In the genomic region with DNA sequence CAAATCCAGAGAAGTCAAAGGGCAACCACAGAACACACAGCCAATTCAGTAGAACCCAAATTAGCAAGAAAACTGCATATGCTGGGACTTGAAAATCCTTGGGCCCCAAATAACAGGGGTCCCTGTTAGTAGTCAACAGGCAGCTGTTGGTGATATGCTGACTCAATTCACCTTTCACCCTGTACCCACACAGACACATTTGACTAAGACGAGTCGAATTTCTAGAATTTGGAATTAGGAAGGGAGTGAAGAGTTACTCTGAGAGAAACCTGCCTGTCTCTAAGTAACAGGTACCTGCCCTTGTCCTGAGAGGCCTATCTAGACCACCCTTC, we compare ENCODE assay signal across 8 cellular contexts. TPM values are rescaled to one million over a fixed set of nuclear protein-coding genes. Genes with fewer than 3 reads are reported as not detected.
A peak's percentile ranks its signal among the peaks of the same experiment; 100 is the strongest.
DNase-seq lines count a peak whose midpoint lies in the region; ATAC-seq and TF ChIP-seq lines count a peak whose summit lies in the region.

No MANE protein-coding gene starts in this region.

- H3K9ac ChIP-seq in OCI-LY3 (ENCODE audit: low read length) = peak overlapping the region; percentile 42

- peaks cover 32% of the 10 kb centered on the region for H4K20me1 ChIP-seq in OCI-LY3 (ENCODE audit: insufficient read depth, low read length)

- WGBS in ectodermal cell, 2 experiments = 100% methylated on average over 2 of the region's 2 CpGs; no CpG with 5 or more reads in 1 of the 2 experiments

- peak overlapping the region; percentile 89 for H3K4me2 ChIP-seq in OCI-LY3 (ENCODE audit: low read length)

- CTCF ChIA-PET in CD8-positive, alpha-beta memory T cell (lab: Charles Lee) = interaction anchor here (2.7 kb wide), 1 partner anchor 24 kb away, joined by 16 read pairs; the partner anchor contains the start of gene PIGO

- H3K36me3 ChIP-seq in CD8-positive, alpha-beta memory T cell (ENCODE audit: insufficient read depth, low read length) = peaks cover 9% of the 10 kb centered on the region
- H3K36me3 ChIP-seq in OCI-LY3 (replicated peaks; ENCODE audit: low read depth, low read length) (peaks cover 40% of the 10 kb centered on the region), ectodermal cell (ENCODE audit: control insufficient read depth, insufficient read depth, low read length) (peaks cover 35% of the 10 kb centered on the region)

- H3K27ac Mint-ChIP-seq in CD8-positive, alpha-beta memory T cell = peak overlapping the region; percentile 85 to 99 (median 96)
- H3K27ac Mint-ChIP-seq in osteocyte (ENCODE audit: unreplicated experiment) = peak overlapping the region; percentile 97

- no peak for DNase-seq in CD8-positive, alpha-beta memory T cell
- DNase-seq in osteocyte (ENCODE audit: extremely low spot score, unreplicated experiment) (no peak), HuH-7.5 (ENCODE audit: low spot score) (no peak), cerebellar nuclear complex (lab: John Stamatoyannopoulos, UW) (no peak), NCI-H1092 treated with DMSO at 0.1 percent for 48 hours (lab: John Stamatoyannopoulos, UW) (no peak)

- peaks cover 0 to 48% (median 5%) of the 10 kb centered on the region in 3 donors for H3K36me3 Mint-ChIP-seq in CD8-positive, alpha-beta memory T cell
- peaks cover 8% of the 10 kb centered on the region for H3K36me3 Mint-ChIP-seq in osteocyte (ENCODE audit: unreplicated experiment)

- peak overlapping the region; percentile 93 for H3K27ac ChIP-seq in CD8-positive, alpha-beta memory T cell (ENCODE audit: low read depth, low read length)
- peak overlapping the region; percentile 56 for H3K27ac ChIP-seq in OCI-LY3 (ENCODE audit: low read length)
- H3K27ac ChIP-seq in ectodermal cell (ENCODE audit: insufficient read depth, low read depth, low read length, poor library complexity, severe bottlenecking) = peak overlapping the region; percentile 94

- peak overlapping the region; percentile 56; the same call in 1 of the 2 replicates for H2AFZ ChIP-seq in OCI-LY3 (ENCODE audit: low read depth, low read length)

- H3K4me1 Mint-ChIP-seq in CD8-positive, alpha-beta memory T cell = peaks cover 40 to 55% (median 51%) of the 10 kb centered on the region in 3 donors
- peaks cover 43% of the 10 kb centered on the region for H3K4me1 Mint-ChIP-seq in osteocyte (ENCODE audit: unreplicated experiment)

- H3K27me3 ChIP-seq in CD8-positive, alpha-beta memory T cell (ENCODE audit: insufficient read depth, low read length, poor library complexity, severe bottlenecking) = no peaks in the 10 kb centered on the region
- H3K27me3 ChIP-seq in OCI-LY3 (ENCODE audit: low read depth, low read length) (no peaks in the 10 kb centered on the region), ectodermal cell (ENCODE audit: control insufficient read depth, insufficient read depth, low read length, poor library complexity, severe bottlenecking) (no peaks in the 10 kb centered on the region)

- H3K4me3 Mint-ChIP-seq in CD8-positive, alpha-beta memory T cell = peak overlapping the region; percentile 85 to 95 (median 90)
- peak overlapping the region; percentile 91 for H3K4me3 Mint-ChIP-seq in osteocyte (ENCODE audit: unreplicated experiment)

- peaks cover 48% of the 10 kb centered on the region for H3K79me2 ChIP-seq in OCI-LY3 (ENCODE audit: low read length)

- POLR2A ChIA-PET in CD8-positive, alpha-beta memory T cell (lab: Charles Lee) = no interaction called here

- no peaks in the 10 kb centered on the region for H3K9me3 Mint-ChIP-seq in CD8-positive, alpha-beta memory T cell
- no peaks in the 10 kb centered on the region for H3K9me3 Mint-ChIP-seq in osteocyte (ENCODE audit: unreplicated experiment)

- H3K27me3 Mint-ChIP-seq in CD8-positive, alpha-beta memory T cell = no peaks in the 10 kb centered on the region
- H3K27me3 Mint-ChIP-seq in osteocyte (ENCODE audit: unreplicated experiment) = no peaks in the 10 kb centered on the region

- TF ChIP-seq CTCF in OCI-LY3 (IDR thresholded peaks at IDR 0.05; ENCODE audit: low read depth, low read length) = no peak
- TF ChIP-seq CTCF in osteocyte (IDR thresholded peaks at IDR 0.05) = no peak

- H3K4me3 ChIP-seq in CD8-positive, alpha-beta memory T cell (ENCODE audit: low read length) = peak overlapping the region; percentile 50
- H3K4me3 ChIP-seq in OCI-LY3 (ENCODE audit: low read length) = peak overlapping the region; percentile 84
- H3K4me3 ChIP-seq in ectodermal cell (ENCODE audit: insufficient read depth, low read depth, low read length) = no peak overlapping the region

- no peak for ATAC-seq in HG03571 (IDR thresholded peaks at IDR 0.05; ENCODE audit: unreplicated experiment)

- H3K9me3 ChIP-seq in CD8-positive, alpha-beta memory T cell (ENCODE audit: low read length) = no peaks in the 10 kb centered on the region
- H3K9me3 ChIP-seq in OCI-LY3 (ENCODE audit: insufficient read depth, low read length) (no peaks in the 10 kb centered on the region), ectodermal cell (ENCODE audit: control insufficient read depth, low read length) (no peaks in the 10 kb centered on the region)

- H3K4me1 ChIP-seq in CD8-positive, alpha-beta memory T cell (ENCODE audit: insufficient read depth, low read length) = peaks cover 31% of the 10 kb centered on the region
- H3K4me1 ChIP-seq in OCI-LY3 (ENCODE audit: low read length) (peaks cover 30% of the 10 kb centered on the region), ectodermal cell (ENCODE audit: control insufficient read depth, insufficient read depth, low read length) (peaks cover 24% of the 10 kb centered on the region)

RNA-seq across cellular contexts. Expression of gene VCP, which starts 0.8 kb away (rescaled TPM):
- 100 to 1,000 TPM; 309 to 323 TPM for total RNA-seq in CD8-positive, alpha-beta memory T cell
- polyA plus RNA-seq in CD8-positive, alpha-beta memory T cell = 195 TPM
- polyA plus RNA-seq in ectodermal cell (2013, experiment 1 of 4) = 310 TPM
- polyA plus RNA-seq in ectodermal cell (2013, experiment 2 of 4) = 337 TPM
- polyA plus RNA-seq in ectodermal cell (2013, experiment 3 of 4) = 217 TPM
- 273 TPM for polyA plus RNA-seq in ectodermal cell (2013, experiment 4 of 4)
- 254 and 268 TPM in 2 replicates for total RNA-seq in osteocyte

RNA-seq across cellular contexts. Expression of gene FANCG, which starts 6.5 kb away (rescaled TPM):
- total RNA-seq in CD8-positive, alpha-beta memory T cell = 10 to 100 TPM; 90.6 to 95.4 TPM
- 10.0 TPM for polyA plus RNA-seq in CD8-positive, alpha-beta memory T cell
- polyA plus RNA-seq in ectodermal cell (2013, experiment 1 of 4) = 80.4 TPM
- polyA plus RNA-seq in ectodermal cell (2013, experiment 2 of 4) = 86.7 TPM
- 56.1 TPM for polyA plus RNA-seq in ectodermal cell (2013, experiment 3 of 4)
- 67.0 TPM for polyA plus RNA-seq in ectodermal cell (2013, experiment 4 of 4)
- 22.7 and 27.9 TPM in 2 replicates for total RNA-seq in osteocyte

RNA-seq across cellular contexts. Expression of gene PIGO, which starts 23.1 kb away (rescaled TPM):
- total RNA-seq in CD8-positive, alpha-beta memory T cell = 10 to 100 TPM; 31.7 to 32.1 TPM
- 26.4 TPM for polyA plus RNA-seq in CD8-positive, alpha-beta memory T cell
- 21.6 TPM for polyA plus RNA-seq in ectodermal cell (2013, experiment 1 of 4)
- polyA plus RNA-seq in ectodermal cell (2013, experiment 2 of 4) = 19.7 TPM
- 17.9 TPM for polyA plus RNA-seq in ectodermal cell (2013, experiment 3 of 4)
- 19.7 TPM for polyA plus RNA-seq in ectodermal cell (2013, experiment 4 of 4)
- total RNA-seq in osteocyte = 29.9 and 33.9 TPM in 2 replicates

RNA-seq across cellular contexts. Expression of gene STOML2, which starts 29.7 kb away (rescaled TPM):
- total RNA-seq in CD8-positive, alpha-beta memory T cell = 100 to 1,000 TPM; 258 to 271 TPM
- 88.9 TPM for polyA plus RNA-seq in CD8-positive, alpha-beta memory T cell
- 173 TPM for polyA plus RNA-seq in ectodermal cell (2013, experiment 1 of 4)
- 163 TPM for polyA plus RNA-seq in ectodermal cell (2013, experiment 2 of 4)
- 129 TPM for polyA plus RNA-seq in ectodermal cell (2013, experiment 3 of 4)
- polyA plus RNA-seq in ectodermal cell (2013, experiment 4 of 4) = 148 TPM
- 100 and 104 TPM in 2 replicates for total RNA-seq in osteocyte

RNA-seq across cellular contexts. Expression of gene ATOSB, which starts 42.4 kb away (rescaled TPM):
- total RNA-seq in CD8-positive, alpha-beta memory T cell = 1 to 10 TPM; 4.4 to 6.3 TPM
- 6.4 TPM for polyA plus RNA-seq in CD8-positive, alpha-beta memory T cell
- 19.9 TPM for polyA plus RNA-seq in ectodermal cell (2013, experiment 1 of 4)
- 17.4 TPM for polyA plus RNA-seq in ectodermal cell (2013, experiment 2 of 4)
- 16.0 TPM for polyA plus RNA-seq in ectodermal cell (2013, experiment 3 of 4)
- 18.7 TPM for polyA plus RNA-seq in ectodermal cell (2013, experiment 4 of 4)
- 26.8 and 30.3 TPM in 2 replicates for total RNA-seq in osteocyte
